Comparison of ENCODE assay signal across 10 cellular contexts in genomic region chr2:20145497-20146193, GRCh38.
DNase-seq lines count a peak whose midpoint lies in the region; ATAC-seq and TF ChIP-seq lines count a peak whose summit lies in the region.
"Had no signal": no experiment of that assay in that cellular context is flagged by ENCODE, and none has a peak within 500 bp of the region (broad histone marks: within the 10 kb centered on the region; RNA-seq: fewer than 3 reads in every experiment).

No MANE protein-coding gene starts in this region.

- in situ Hi-C loops in ACHN (cut with HindIII; ENCODE audit: low pct_ligation_motif_present, low pct_unique_long_range_greater_than_20kb, low sequenced_read_pairs): no loop called here

- peak overlapping the region in 1 of 5 donors; percentile 13 for H3K27ac ChIP-seq in stomach

- H3K36me3 Mint-ChIP-seq in activated T-cell treated with anti-CD3 and anti-CD28 coated beads, Interleukin-2, amount 50 U/mL, for 72 hours (ENCODE audit: insufficient read depth in 2 of 2): no peaks in the 10 kb centered on the region
- no peaks in the 10 kb centered on the region for H3K36me3 Mint-ChIP-seq in activated T-cell treated with anti-CD3 and anti-CD28 coated beads, Interleukin-2, amount 50 U/mL, for 24 hours (ENCODE audit: low read depth)
- H3K36me3 Mint-ChIP-seq: immature natural killer cell had no signal

- TF ChIP-seq CTCF in stomach (IDR thresholded peaks at IDR 0.05): no peak

- H3K36me3 ChIP-seq in stomach: no peaks in the 10 kb centered on the region

- H3K4me1 ChIP-seq in stomach: peaks cover 8 to 15% (median 13%) of the 10 kb centered on the region in 4 donors

- DNase-seq in activated T-cell treated with anti-CD3 and anti-CD28 coated beads, Interleukin-2, amount 50 U/mL, for 72 hours: peak in 1 of 2 donors; percentile 6
- DNase-seq in activated T-cell treated with anti-CD3 and anti-CD28 coated beads, Interleukin-2, amount 50 U/mL, for 24 hours: no peak
- DNase-seq in NCI-H226 (peak; percentile 9), stomach (peak; percentile 42), ACHN (no peak), DMS79 treated with DMSO at 0.1 percent for 48 hours (lab: John Stamatoyannopoulos, UW) (no peak)
- no peak for DNase-seq in activated CD4-positive, CD25-positive, alpha-beta regulatory T cell treated with anti-CD3 and anti-CD28 coated beads, Interleukin-2, amount 50 U/mL, for 72 hours
- DNase-seq: H9, immature natural killer cell had no signal

- H3K27ac Mint-ChIP-seq in activated T-cell treated with anti-CD3 and anti-CD28 coated beads, Interleukin-2, amount 50 U/mL, for 72 hours: no peak overlapping the region
- H3K27ac Mint-ChIP-seq in activated T-cell treated with anti-CD3 and anti-CD28 coated beads, Interleukin-2, amount 50 U/mL, for 24 hours: no peak overlapping the region
- H3K27ac Mint-ChIP-seq: H9, immature natural killer cell had no signal

- intact Hi-C loops in stomach (cut with DNase I; ENCODE audit: low total_unique reads): no loop called here

- H3K9me3 ChIP-seq in stomach: no peaks in the 10 kb centered on the region

- no peak overlapping the region for H3K4me3 ChIP-seq in stomach

- H3K27me3 Mint-ChIP-seq in activated T-cell treated with anti-CD3 and anti-CD28 coated beads, Interleukin-2, amount 50 U/mL, for 72 hours (ENCODE audit: low read depth): peaks cover 43% of the 10 kb centered on the region
- peaks cover 33% of the 10 kb centered on the region for H3K27me3 Mint-ChIP-seq in activated T-cell treated with anti-CD3 and anti-CD28 coated beads, Interleukin-2, amount 50 U/mL, for 24 hours

- H3K4me3 Mint-ChIP-seq in activated T-cell treated with anti-CD3 and anti-CD28 coated beads, Interleukin-2, amount 50 U/mL, for 72 hours: no peak overlapping the region
- H3K4me3 Mint-ChIP-seq in activated T-cell treated with anti-CD3 and anti-CD28 coated beads, Interleukin-2, amount 50 U/mL, for 24 hours: no peak overlapping the region
- H3K4me3 Mint-ChIP-seq: H9, immature natural killer cell had no signal

- no peaks in the 10 kb centered on the region for H3K4me1 Mint-ChIP-seq in activated T-cell treated with anti-CD3 and anti-CD28 coated beads, Interleukin-2, amount 50 U/mL, for 72 hours (ENCODE audit: low read depth)
- peaks cover 2% of the 10 kb centered on the region for H3K4me1 Mint-ChIP-seq in activated T-cell treated with anti-CD3 and anti-CD28 coated beads, Interleukin-2, amount 50 U/mL, for 24 hours (ENCODE audit: low read depth)
- H3K4me1 Mint-ChIP-seq: immature natural killer cell had no signal

- TF ChIP-seq EP300 in stomach (IDR thresholded peaks at IDR 0.05): no peak

- WGBS in stomach, 5 donors: 42 to 66% (median 54%) methylated on average over 10 to 11 of the region's 11 CpGs

- no peak for TF ChIP-seq POLR2A in stomach (IDR thresholded peaks at IDR 0.05)

- no peaks in the 10 kb centered on the region for H3K27me3 ChIP-seq in stomach

- no peaks in the 10 kb centered on the region for H3K9me3 Mint-ChIP-seq in activated T-cell treated with anti-CD3 and anti-CD28 coated beads, Interleukin-2, amount 50 U/mL, for 72 hours
- no peaks in the 10 kb centered on the region for H3K9me3 Mint-ChIP-seq in activated T-cell treated with anti-CD3 and anti-CD28 coated beads, Interleukin-2, amount 50 U/mL, for 24 hours
- H3K9me3 Mint-ChIP-seq: H9, immature natural killer cell had no signal

- ATAC-seq in activated T-cell treated with anti-CD3 and anti-CD28 coated beads, Interleukin-2, amount 50 U/mL, for 72 hours (replicated peaks in 1 of 2): peak; percentile 32 to 64
- peak; percentile 90 for ATAC-seq in HG02588 (IDR thresholded peaks at IDR 0.05; ENCODE audit: unreplicated experiment)

Comparison
In these comparisons a context has a peak if more than half of its experiments do, and no peak if none do; other contexts are left out.
1. DNase-seq: peak in NCI-H226 (single experiment) and stomach (single experiment); none in activated T-cell treated with anti-CD3 and anti-CD28 coated beads, Interleukin-2, amount 50 U/mL, for 24 hours (single experiment), ACHN (single experiment), DMS79 treated with DMSO at 0.1 percent for 48 hours (single experiment) and activated CD4-positive, CD25-positive, alpha-beta regulatory T cell treated with anti-CD3 and anti-CD28 coated beads, Interleukin-2, amount 50 U/mL, for 72 hours (single experiment).